25 cellular contexts compared by ENCODE assay signal in the genomic region with DNA sequence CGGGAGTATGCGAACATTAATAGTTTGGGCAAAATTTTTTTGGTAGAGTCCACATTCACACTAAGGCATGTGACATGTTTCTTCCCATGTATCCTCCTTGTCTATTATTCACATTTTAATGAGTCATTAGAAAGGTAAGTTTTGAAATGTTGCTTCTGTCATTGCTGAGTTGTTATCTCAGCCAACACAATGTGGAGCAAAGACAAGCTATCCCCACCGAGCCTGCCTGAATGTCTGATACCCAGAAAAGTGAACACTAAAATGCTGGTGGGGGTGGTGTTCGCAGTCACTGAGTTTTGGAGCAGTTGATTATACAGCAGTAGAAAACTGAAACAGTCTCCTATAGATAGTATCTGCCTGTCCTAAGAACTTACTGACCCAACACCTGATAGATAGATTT.
"Had no signal": no experiment of that assay in that cellular context is flagged by ENCODE, and none has a peak within 500 bp of the region (broad histone marks: within the 10 kb centered on the region; RNA-seq: fewer than 3 reads in every experiment).

No MANE protein-coding gene starts in this region.

- H3K27ac ChIP-seq: neutrophil, pancreas, prostate gland, right lobe of liver, sigmoid colon, stomach, thoracic aorta, thyroid gland, tibial nerve, upper lobe of left lung, vagina had no signal

- H3K27me3 ChIP-seq: neutrophil, pancreas, right lobe of liver, sigmoid colon, stomach, thyroid gland, tibial nerve, upper lobe of left lung, vagina had no signal

- DNase-seq: nephron progenitor cell; nucleus accumbens; pancreas; right cardiac atrium; right lobe of liver; sigmoid colon; small intestine; stimulated activated CD4-positive, alpha-beta T cell treated with anti-CD3 and anti-CD28 coated beads, Interleukin-15, amount 100 ng/mL, for 24 hours; stimulated activated CD4-positive, alpha-beta T cell treated with anti-CD3 and anti-CD28 coated beads, Interleukin-2, amount 100 ng/mL, for 24 hours; stimulated activated CD4-positive, alpha-beta T cell treated with anti-CD3 and anti-CD28 coated beads, Interleukin-2, amount 100 ng/mL, for 48 hours; stimulated activated CD4-positive, alpha-beta T cell treated with anti-CD3 and anti-CD28 coated beads, Interleukin-4, amount 100 ng/mL, for 24 hours; stimulated activated naive B cell treated with anti-CD40 and anti-IgM and Interleukin-4, amounts not matched to agents 10 μg/mL and 1 μg/mL and 100 μg/mL, for 72 hours; stimulated activated naive CD4-positive, alpha-beta T cell treated with Interleukin-2 at 50 U/mL for 16 hours; stomach; thyroid gland; trophoblast cell; upper lobe of left lung had no signal

- H3K4me1 ChIP-seq: pancreas, prostate gland, right lobe of liver, sigmoid colon, stomach, tibial nerve, upper lobe of left lung, vagina had no signal

- ATAC-seq: natural killer cell treated with Interleukin-12 subunit alpha and Interleukin-12 subunit beta and Interleukin-15 and Interleukin-18, amount 100 ng/mL, for 72 hours; pancreas; right cardiac atrium; right lobe of liver; stimulated activated effector memory CD8-positive, alpha-beta T cell treated with anti-CD3 and anti-CD28 coated beads, Interleukin-12 subunit alpha, Interleukin-12 subunit beta, amount 100 ng/mL, for 72 hours; stimulated activated naive B cell treated with anti-CD40 and anti-IgM and Interleukin-4, amounts not matched to agents 10 μg/mL and 1 μg/mL and 100 μg/mL, for 72 hours had no signal

- H3K9me3 ChIP-seq: neutrophil, pancreas, prostate gland, right lobe of liver, sigmoid colon, stomach, thoracic aorta, thyroid gland, tibial nerve, upper lobe of left lung, vagina had no signal

- FAIRE-seq: pancreas, small intestine, urothelium cell line had no signal

- H3K4me3 ChIP-seq: pancreas, prostate gland, right lobe of liver, sigmoid colon, stomach, thoracic aorta, thyroid gland, tibial nerve, upper lobe of left lung, vagina had no signal
